ENCODE assay signal across 9 cellular contexts in the genomic region with DNA sequence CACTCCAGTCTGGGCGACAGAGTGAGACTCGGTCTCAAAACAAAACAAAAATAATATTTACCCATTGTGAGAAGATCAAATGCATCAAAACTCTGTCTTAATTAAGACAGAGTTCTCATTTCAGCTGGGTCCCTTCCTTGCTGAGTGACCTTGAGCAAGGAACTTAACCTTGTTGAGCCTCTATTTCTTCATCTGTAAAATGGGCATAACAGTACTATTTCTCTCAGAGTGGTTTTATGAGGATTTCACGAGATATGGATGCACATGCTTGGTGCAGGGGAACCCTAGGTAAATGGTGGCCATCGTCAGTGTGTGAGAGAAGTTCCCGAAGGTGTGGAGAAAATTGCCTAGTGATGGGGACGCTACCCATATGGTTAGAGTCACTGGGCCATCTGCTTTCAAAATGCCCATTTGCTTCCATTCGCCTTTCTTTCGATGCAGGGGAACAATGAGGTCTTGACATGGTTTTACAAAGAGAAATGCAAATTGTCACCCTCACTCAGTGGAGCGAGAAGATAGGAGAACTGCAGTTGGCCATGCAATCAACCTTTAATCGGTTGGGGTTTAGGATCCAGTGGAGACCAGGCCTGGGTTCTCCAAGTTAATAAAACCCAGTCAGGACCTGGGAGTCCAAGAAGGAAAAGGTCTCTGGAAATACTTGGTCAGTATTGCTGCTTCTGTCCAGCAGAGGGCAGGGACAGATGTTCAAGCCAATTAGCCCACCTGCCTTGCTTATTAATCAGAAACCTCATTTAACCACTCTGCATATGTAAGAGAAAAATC. TPM values are rescaled to one million over a fixed set of nuclear protein-coding genes. Genes with fewer than 3 reads are reported as not detected.
DNase-seq lines count a peak whose midpoint lies in the region; ATAC-seq, FAIRE-seq and TF ChIP-seq lines count a peak whose summit lies in the region.
"Had no signal": no experiment of that assay in that cellular context is flagged by ENCODE, and none has a peak within 500 bp of the region (broad histone marks: within the 10 kb centered on the region; RNA-seq: fewer than 3 reads in every experiment).

No MANE protein-coding gene starts in this region.

- H3K36me3 Mint-ChIP-seq in HFFc6 (ENCODE audit: low read depth): peaks cover 15% of the 10 kb centered on the region

- no peaks in the 10 kb centered on the region for H3K27me3 Mint-ChIP-seq in HFFc6 (ENCODE audit: insufficient read depth)
- H3K27me3 Mint-ChIP-seq: dendritic cell treated with granulocyte-macrophage colony-stimulating factor and Interleukin-4, amounts not matched to agents 40 ng/mL and 50 ng/mL, for 4 days had no signal

- CTCF ChIA-PET in AG04449 (lab: Yijun Ruan, JAX): interaction anchor here (1.0 to 1.2 kb wide), 3 partner anchors 12 to 37 kb away, joined by 3 to 4 read pairs (median 3); partner anchors contain the start of gene CFAP251

- H3K9me3 Mint-ChIP-seq in HFFc6: no peaks in the 10 kb centered on the region
- H3K9me3 Mint-ChIP-seq: dendritic cell treated with granulocyte-macrophage colony-stimulating factor and Interleukin-4, amounts not matched to agents 40 ng/mL and 50 ng/mL, for 4 days had no signal

- H3K27ac Mint-ChIP-seq in HFFc6: no peak overlapping the region
- H3K27ac Mint-ChIP-seq: dendritic cell treated with granulocyte-macrophage colony-stimulating factor and Interleukin-4, amounts not matched to agents 40 ng/mL and 50 ng/mL, for 4 days had no signal

- H3K4me3 Mint-ChIP-seq in HFFc6: no peak overlapping the region
- H3K4me3 Mint-ChIP-seq: dendritic cell treated with granulocyte-macrophage colony-stimulating factor and Interleukin-4, amounts not matched to agents 40 ng/mL and 50 ng/mL, for 4 days had no signal

- H3K36me3 ChIP-seq in ascending aorta: no peaks in the 10 kb centered on the region

- TF ChIP-seq CTCF in AG04449 (IDR thresholded peaks at IDR 0.05; ENCODE audit: insufficient read depth, low read length, missing control alignments) (peak; percentile 42), HFFc6 (IDR thresholded peaks at IDR 0.05) (peak; percentile 83), ascending aorta (IDR thresholded peaks at IDR 0.05) (peak; percentile 25 to 48 (median 33))

- FAIRE-seq in GM19239 (lab: Jason Lieb, UNC): no peak

- H3K9me3 ChIP-seq in ascending aorta: no peaks in the 10 kb centered on the region

- ATAC-seq in left colon (no peak), HG02763 (IDR thresholded peaks at IDR 0.05; ENCODE audit: unreplicated experiment) (no peak)

- DNase-seq in AG04449 (ENCODE audit: low read depth, low spot score): no peak
- no peak for DNase-seq in HFFc6
- no peak for DNase-seq in ascending aorta (ENCODE audit: low spot score in 2 of 2)
- DNase-seq in kidney tubule cell (ENCODE audit: low spot score): peak; percentile 9
- DNase-seq in DMS153 (lab: John Stamatoyannopoulos, UW): no peak
- DNase-seq in GM19239 (ENCODE audit: insufficient read length, low spot score): no peak
- no peak for DNase-seq in left colon

- POLR2A ChIA-PET in AG04449 (lab: Yijun Ruan, JAX): no interaction called here

- no peaks in the 10 kb centered on the region for H3K27me3 ChIP-seq in ascending aorta

- intact Hi-C loops in ascending aorta (cut with DNase I) (no loop called here), left colon (cut with DNase I, micrococcal nuclease) (no loop called here)

- peaks cover 8% of the 10 kb centered on the region for H3K4me1 Mint-ChIP-seq in HFFc6 (ENCODE audit: low read depth)

- H3K27ac ChIP-seq in ascending aorta: no peak overlapping the region

- no peak overlapping the region for H3K4me3 ChIP-seq in AG04449 (ENCODE audit: low read depth, low read length)
- H3K4me3 ChIP-seq in ascending aorta: no peak overlapping the region

- H3K4me1 ChIP-seq in ascending aorta: no peaks in the 10 kb centered on the region

RNA-seq across cellular contexts. Expression of gene CFAP251, which starts 37.1 kb away (rescaled TPM):
- 1 to 10 TPM in 5 of 6 experiments, under 1 TPM in 1; 0.66 to 4.2 (median 3.3) TPM for total RNA-seq in HFFc6 (2021; fragmentation: NEBNext Ultra II Directional; extraction: Animal tissue kit (Norgen Biotek cat#: 25700))
- total RNA-seq in ascending aorta (0.75 TPM), left colon (under 1 TPM; 0.34 to 0.75 TPM)

Comparison
In these comparisons a context has a peak if more than half of its experiments do, and no peak if none do; other contexts are left out.
1. CTCF ChIP-seq: peak in every context shown above with its lines; median percentile 83 in HFFc6; 42 in AG04449; 33 in ascending aorta.